Comparison of ENCODE assay signal across 8 cellular contexts in the genomic region with DNA sequence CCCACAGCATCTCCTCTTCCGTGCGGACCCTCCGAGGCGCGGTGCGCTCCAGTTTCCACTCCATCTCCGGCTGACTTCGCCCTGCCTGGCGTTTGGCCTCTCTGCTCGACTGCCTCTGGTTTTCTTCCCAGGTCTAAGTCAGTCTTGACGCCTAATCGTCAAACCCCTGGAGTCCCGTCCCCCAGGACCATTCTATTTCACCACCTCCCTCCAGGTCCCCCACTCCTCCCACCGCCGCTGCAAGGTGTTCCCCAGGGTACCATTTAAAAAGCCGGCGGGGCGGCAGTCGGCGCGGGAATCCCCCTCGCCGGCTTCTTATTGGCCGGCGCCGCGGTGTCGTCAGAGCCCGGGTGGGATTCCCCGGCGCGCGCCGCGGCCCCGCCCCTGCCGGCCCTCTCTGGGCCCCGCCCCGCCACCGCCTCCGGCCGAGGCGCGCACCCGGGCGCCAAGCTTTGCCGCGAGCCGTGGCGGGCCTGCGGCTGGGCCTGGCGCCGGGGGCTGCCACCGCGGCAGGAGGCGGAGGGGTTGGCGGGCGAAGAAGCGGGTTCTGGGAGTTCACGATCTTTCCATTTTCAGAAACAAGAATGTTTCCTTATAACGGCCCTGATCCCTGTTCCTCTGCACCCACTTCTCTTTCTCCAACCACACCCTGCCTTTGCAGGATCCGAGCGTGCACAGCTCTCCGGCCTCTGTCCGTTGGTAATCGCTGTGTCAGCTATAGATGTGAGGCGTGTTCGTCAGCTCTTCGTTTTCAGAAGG. TPM values are rescaled to one million over a fixed set of nuclear protein-coding genes. Genes with fewer than 3 reads are reported as not detected.
A peak's percentile ranks its signal among the peaks of the same experiment; 100 is the strongest.
DNase-seq lines count a peak whose midpoint lies in the region; ATAC-seq, FAIRE-seq and TF ChIP-seq lines count a peak whose summit lies in the region.

A gene with protein sequence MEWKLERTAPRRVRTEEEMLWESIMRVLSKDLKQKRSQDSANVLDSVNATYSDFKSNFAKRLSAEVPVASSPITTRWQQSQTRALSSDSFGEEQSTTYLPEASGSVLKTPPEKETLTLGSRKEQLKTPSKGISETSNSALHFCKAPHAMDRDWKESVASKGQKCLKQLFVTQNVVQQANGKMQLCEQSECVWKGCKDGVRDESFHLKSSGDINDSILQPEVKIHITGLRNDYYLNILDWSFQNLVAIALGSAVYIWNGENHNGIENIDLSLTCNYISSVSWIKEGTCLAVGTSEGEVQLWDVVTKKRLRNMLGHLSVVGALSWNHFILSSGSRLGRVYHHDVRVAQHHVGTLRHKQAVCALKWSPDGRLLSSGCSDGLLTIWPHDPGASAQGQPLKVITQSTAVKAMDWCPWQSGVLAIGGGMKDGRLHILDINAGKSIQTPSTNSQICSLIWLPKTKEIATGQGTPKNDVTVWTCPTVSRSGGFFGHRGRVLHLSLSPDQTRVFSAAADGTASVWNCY (minus strand): TSS at position 241 of the 759 bp plus-strand sequence. CDS start 177 bp downstream, at position 64.

- H3K9me3 ChIP-seq in ectodermal cell (ENCODE audit: control insufficient read depth, low read length), result no peaks in the 10 kb centered on the region

- H3K4me3 ChIP-seq in AG10803 (ENCODE audit: low read length) (peak within 1 kb of the TSS; percentile 70), ectodermal cell (ENCODE audit: insufficient read depth, low read depth, low read length) (peak within 1 kb of the TSS; percentile 28)

- no peak for TF ChIP-seq CTCF in AG10803 (conservative IDR thresholded peaks at IDR 0.05; ENCODE audit: low read length)

- DNase-seq in AG10803 (ENCODE audit: low read depth) (peak; percentile 53), GM19239 (ENCODE audit: insufficient read length, low spot score) (peak; percentile 87), NCI-H460 (ENCODE audit: extremely low read depth, low read depth) (peak; percentile 67), medulla oblongata (ENCODE audit: extremely low spot score) (peak; percentile 27)
- DNase-seq in activated CD4-positive, alpha-beta T cell treated with anti-CD3 and anti-CD28 coated beads, Interleukin-2, amount 50 U/mL, for 4 hours, result peak; percentile 57 to 67
- peak; percentile 51 for DNase-seq in stimulated activated CD8-positive, alpha-beta memory T cell treated with anti-CD3 and anti-CD28 coated beads, Interleukin-12 subunit alpha, Interleukin-12 subunit beta, amount 100 ng/mL, for 1 hour (ENCODE audit: low read depth)

- peaks cover 6% of the 10 kb centered on the region for H3K4me1 ChIP-seq in ectodermal cell (ENCODE audit: control insufficient read depth, insufficient read depth, low read length)

- no peak for FAIRE-seq in GM19239 (lab: Jason Lieb, UNC)

- peak; percentile 89 for ATAC-seq in HG03354 (IDR thresholded peaks at IDR 0.05; ENCODE audit: poor library complexity, severe bottlenecking, unreplicated experiment)

- peaks cover 64% of the 10 kb centered on the region for H3K27me3 ChIP-seq in ectodermal cell (ENCODE audit: control insufficient read depth, insufficient read depth, low read length, poor library complexity, severe bottlenecking)

- H3K36me3 ChIP-seq in ectodermal cell (ENCODE audit: control insufficient read depth, insufficient read depth, low read length), result no peaks in the 10 kb centered on the region

- 0 to 1% methylated on average over 69 of the region's 69 CpGs for WGBS in ectodermal cell, 2 experiments

- H3K27ac ChIP-seq in ectodermal cell (ENCODE audit: insufficient read depth, low read depth, low read length, poor library complexity, severe bottlenecking), result no peak within 1 kb of the TSS

RNA-seq across cellular contexts. Expression of the gene that starts here (rescaled TPM):
- not detected in 2 replicates for total RNA-seq in NCI-H460 (2014; rRNA removed; shearing (Covaris generic))
- polyA plus RNA-seq in NCI-H460 (2014; cell fraction: nucleus; rRNA removed), result 0.06 TPM in 1 of 2 replicates, not detected in the other
- 0.15 TPM for polyA plus RNA-seq in ectodermal cell (2013, experiment 1 of 4)
- polyA plus RNA-seq in ectodermal cell (2013, experiment 2 of 4), result not detected
- 0.11 TPM for polyA plus RNA-seq in ectodermal cell (2013, experiment 3 of 4)
- 0.08 TPM for polyA plus RNA-seq in ectodermal cell (2013, experiment 4 of 4)

Comparison
In these comparisons a context has a peak if more than half of its experiments do, and no peak if none do; other contexts are left out.
1. Peak in DNase-seq in NCI-H460; RNA of the gene not detected or under 1 TPM.
2. DNase-seq: peak in every context shown above with its lines; median percentile 87 in GM19239; 67 in NCI-H460; 62 in activated CD4-positive, alpha-beta T cell treated with anti-CD3 and anti-CD28 coated beads, Interleukin-2, amount 50 U/mL, for 4 hours; 53 in AG10803; 51 in stimulated activated CD8-positive, alpha-beta memory T cell treated with anti-CD3 and anti-CD28 coated beads, Interleukin-12 subunit alpha, Interleukin-12 subunit beta, amount 100 ng/mL, for 1 hour; 27 in medulla oblongata.